1 cellular context compared by ENCODE assay signal in genomic region chr12:131840643-131841416, GRCh38.
TF ChIP-seq lines count a peak whose summit lies in the region.

No MANE protein-coding gene starts in this region.

TF ChIP-seq in HepG2, 621 proteins besides CTCF, POLR2A, EP300 and RAD21 (continued from another document and continues in another):
- TF ChIP-seq ZBED4 (CRISPR knock-in tag; IDR thresholded peaks at IDR 0.05; ENCODE audit: borderline replicate concordance) (peak; percentile 67; the same call in 1 of the 2 replicates), ZBTB37 (CRISPR knock-in tag; IDR thresholded peaks at IDR 0.05) (no peak), ZBTB7A (CRISPR knock-in tag; IDR thresholded peaks at IDR 0.05) (peak; percentile 74; the same call in 1 of the 2 replicates), BORCS8-MEF2B (CRISPR knock-in tag; IDR thresholded peaks at IDR 0.05) (peak; percentile 94), ZNF605 (CRISPR knock-in tag; IDR thresholded peaks at IDR 0.05) (0 out of 2 replicates have a peak, but pooled peaks have one; percentile 32), ZGPAT (CRISPR knock-in tag; IDR thresholded peaks at IDR 0.05) (peak; percentile 54; the same call in 1 of the 2 replicates), MEIS1 (CRISPR knock-in tag; IDR thresholded peaks at IDR 0.05; ENCODE audit: borderline replicate concordance) (0 out of 2 replicates have a peak, but pooled peaks have one; percentile 48), NR1H2 (CRISPR knock-in tag; IDR thresholded peaks at IDR 0.05; ENCODE audit: borderline replicate concordance, low read depth) (peak; percentile 54; the same call in 1 of the 2 replicates), ZFY (CRISPR knock-in tag; IDR thresholded peaks at IDR 0.05) (peak; percentile 87), ATF6 (CRISPR knock-in tag; conservative IDR thresholded peaks at IDR 0.05) (no peak), MAFG (CRISPR knock-in tag; IDR thresholded peaks at IDR 0.05) (no peak), ZNF260 (CRISPR knock-in tag; IDR thresholded peaks at IDR 0.05; ENCODE audit: borderline replicate concordance, low read depth) (no peak), MEIS2 (CRISPR knock-in tag; IDR thresholded peaks at IDR 0.05) (0 out of 2 replicates have a peak, but pooled peaks have one; percentile 40), GABPB1 (CRISPR knock-in tag; IDR thresholded peaks at IDR 0.05) (peak; percentile 52; the same call in 1 of the 2 replicates), MED1 (CRISPR knock-in tag; IDR thresholded peaks at IDR 0.05) (peak; percentile 70), ZNF557 (CRISPR knock-in tag; IDR thresholded peaks at IDR 0.05) (0 out of 2 replicates have a peak, but pooled peaks have one; percentile 32), ZBTB7B (CRISPR knock-in tag; IDR thresholded peaks at IDR 0.05) (0 out of 2 replicates have a peak, but pooled peaks have one; percentile 30), ATF2 (CRISPR knock-in tag; IDR thresholded peaks at IDR 0.05) (no peak), UBTF (CRISPR knock-in tag; IDR thresholded peaks at IDR 0.05) (peak; percentile 83), ZBTB43 (CRISPR knock-in tag; conservative IDR thresholded peaks at IDR 0.05) (peak; percentile 86), FOXO4 (CRISPR knock-in tag; conservative IDR thresholded peaks at IDR 0.05) (no peak), NR2C2 (CRISPR knock-in tag; IDR thresholded peaks at IDR 0.05; ENCODE audit: borderline replicate concordance) (peak; percentile 41; the same call in 1 of the 2 replicates), TP53 (CRISPR knock-in tag; conservative IDR thresholded peaks at IDR 0.05) (0 out of 2 replicates have a peak, but pooled peaks have one; percentile 36), FOSL1 (CRISPR knock-in tag; IDR thresholded peaks at IDR 0.05; ENCODE audit: borderline replicate concordance) (no peak), ZBTB38 (CRISPR knock-in tag; IDR thresholded peaks at IDR 0.05) (peak; percentile 74), HOMEZ (CRISPR knock-in tag; IDR thresholded peaks at IDR 0.05; ENCODE audit: low read depth) (no peak), MXD4 (CRISPR knock-in tag; IDR thresholded peaks at IDR 0.05) (0 out of 2 replicates have a peak, but pooled peaks have one; percentile 54), PRDM15 (CRISPR knock-in tag; IDR thresholded peaks at IDR 0.05) (no peak; the same call in 1 of the 2 replicates), ZNF558 (CRISPR knock-in tag; IDR thresholded peaks at IDR 0.05; ENCODE audit: borderline replicate concordance) (peak; percentile 37; the same call in 1 of the 2 replicates), TFE3 (CRISPR knock-in tag; IDR thresholded peaks at IDR 0.05) (peak; percentile 76)
